Comparison of ENCODE assay signal across 23 cellular contexts in genomic region chr10:86708783-86709778, GRCh38. TPM values are rescaled to one million over a fixed set of nuclear protein-coding genes. Genes with fewer than 3 reads are reported as not detected.
A peak's percentile ranks its signal among the peaks of the same experiment; 100 is the strongest.
DNase-seq lines count a peak whose midpoint lies in the region; ATAC-seq, FAIRE-seq and TF ChIP-seq lines count a peak whose summit lies in the region.
"Had no signal": no experiment of that assay in that cellular context is flagged by ENCODE, and none has a peak within 500 bp of the region (broad histone marks: within the 10 kb centered on the region; RNA-seq: fewer than 3 reads in every experiment).

No MANE protein-coding gene starts in this region.

- TF ChIP-seq CTCF in chondrocyte (IDR thresholded peaks at IDR 0.05): no peak

- no peaks in the 10 kb centered on the region for H3K9me3 Mint-ChIP-seq in chondrocyte (ENCODE audit: low read depth)
- no peaks in the 10 kb centered on the region for H3K9me3 Mint-ChIP-seq in naive thymus-derived CD8-positive, alpha-beta T cell
- peaks cover 0 to 1% of the 10 kb centered on the region in 2 donors for H3K9me3 Mint-ChIP-seq in stimulated activated naive B cell treated with anti-CD40 and anti-IgM and Interleukin-4, amounts not matched to agents 10 μg/mL and 1 μg/mL and 100 μg/mL, for 72 hours
- H3K9me3 Mint-ChIP-seq: HFFc6 had no signal

- peak; percentile 19 for DNase-seq in NCI-H2171 treated with DMSO at 0.1 percent for 48 hours (lab: John Stamatoyannopoulos, UW)
- no peak for DNase-seq in NCI-H2171 (lab: John Stamatoyannopoulos, UW)
- DNase-seq in chondrocyte (ENCODE audit: low spot score): peak; percentile 25
- DNase-seq in naive thymus-derived CD8-positive, alpha-beta T cell: no peak
- DNase-seq in stimulated activated naive B cell treated with anti-CD40 and anti-IgM and Interleukin-4, amounts not matched to agents 10 μg/mL and 1 μg/mL and 100 μg/mL, for 72 hours: no peak
- DNase-seq in urothelium cell line (ENCODE audit: low spot score): no peak
- DNase-seq in 8988T: no peak
- DNase-seq: amygdala; cerebellar nuclear complex; HFFc6; hypothalamus; Kasumi-1; NCI-H1092; NCI-H69; OCI-M1; stimulated activated CD4-positive, alpha-beta T cell treated with anti-CD3 and anti-CD28 coated beads, Interleukin-2, amount 100 ng/mL, for 48 hours had no signal

- peaks cover 24% of the 10 kb centered on the region for H3K4me1 Mint-ChIP-seq in chondrocyte (ENCODE audit: low read depth)
- peaks cover 4 to 21% (median 17%) of the 10 kb centered on the region in 4 donors for H3K4me1 Mint-ChIP-seq in naive thymus-derived CD8-positive, alpha-beta T cell
- peaks cover 10 to 14% of the 10 kb centered on the region in 2 donors for H3K4me1 Mint-ChIP-seq in stimulated activated naive B cell treated with anti-CD40 and anti-IgM and Interleukin-4, amounts not matched to agents 10 μg/mL and 1 μg/mL and 100 μg/mL, for 72 hours

- ATAC-seq in naive thymus-derived CD8-positive, alpha-beta T cell: no peak
- no peak for ATAC-seq in stimulated activated naive B cell treated with anti-CD40 and anti-IgM and Interleukin-4, amounts not matched to agents 10 μg/mL and 1 μg/mL and 100 μg/mL, for 72 hours (replicated peaks)
- ATAC-seq in HG03469 (IDR thresholded peaks at IDR 0.05; ENCODE audit: unreplicated experiment): no peak
- ATAC-seq: A549; activated CD4-positive, CD25-positive, alpha-beta regulatory T cell treated with anti-CD3 and anti-CD28 coated beads, Interleukin-2, amount 50 U/mL, for 24 hours had no signal

- H3K27me3 Mint-ChIP-seq in chondrocyte (ENCODE audit: low read depth): no peaks in the 10 kb centered on the region
- H3K27me3 Mint-ChIP-seq in naive thymus-derived CD8-positive, alpha-beta T cell: no peaks in the 10 kb centered on the region
- H3K27me3 Mint-ChIP-seq in stimulated activated naive B cell treated with anti-CD40 and anti-IgM and Interleukin-4, amounts not matched to agents 10 μg/mL and 1 μg/mL and 100 μg/mL, for 72 hours: no peaks in the 10 kb centered on the region

- H3K27ac Mint-ChIP-seq in chondrocyte (ENCODE audit: unreplicated experiment): peak overlapping the region; percentile 41
- peak overlapping the region in 8 of 10 donors; percentile 35 to 97 (median 84) for H3K27ac Mint-ChIP-seq in naive thymus-derived CD8-positive, alpha-beta T cell
- H3K27ac Mint-ChIP-seq in stimulated activated naive B cell treated with anti-CD40 and anti-IgM and Interleukin-4, amounts not matched to agents 10 μg/mL and 1 μg/mL and 100 μg/mL, for 72 hours: peak overlapping the region; percentile 20

- POLR2A ChIA-PET in naive thymus-derived CD8-positive, alpha-beta T cell (lab: Charles Lee): no interaction called here

- H3K4me3 Mint-ChIP-seq in chondrocyte (ENCODE audit: unreplicated experiment): no peak overlapping the region
- H3K4me3 Mint-ChIP-seq in naive thymus-derived CD8-positive, alpha-beta T cell: peak overlapping the region in 1 of 10 donors; percentile 11
- no peak overlapping the region for H3K4me3 Mint-ChIP-seq in stimulated activated naive B cell treated with anti-CD40 and anti-IgM and Interleukin-4, amounts not matched to agents 10 μg/mL and 1 μg/mL and 100 μg/mL, for 72 hours
- H3K4me3 Mint-ChIP-seq: HFFc6 had no signal

- H3K36me3 Mint-ChIP-seq in chondrocyte (ENCODE audit: low read depth): no peaks in the 10 kb centered on the region
- H3K36me3 Mint-ChIP-seq in naive thymus-derived CD8-positive, alpha-beta T cell: no peaks in the 10 kb centered on the region
- peaks cover 0 to 2% of the 10 kb centered on the region in 2 donors for H3K36me3 Mint-ChIP-seq in stimulated activated naive B cell treated with anti-CD40 and anti-IgM and Interleukin-4, amounts not matched to agents 10 μg/mL and 1 μg/mL and 100 μg/mL, for 72 hours

- no peak for FAIRE-seq in urothelium cell line (lab: Jason Lieb, UNC)
- FAIRE-seq: A549, HTR-8/SVneo, kidney had no signal

RNA-seq across cellular contexts. Expression of gene LDB3, which starts 40.8 kb away (rescaled TPM):
- 4.0 to 22.7 TPM (median 21.5 TPM) in 3 replicates for total RNA-seq in chondrocyte
- under 1 TPM; 0.08 to 0.29 TPM for total RNA-seq in naive thymus-derived CD8-positive, alpha-beta T cell
- polyA plus RNA-seq in naive thymus-derived CD8-positive, alpha-beta T cell: not detected

RNA-seq across cellular contexts. Expression of gene BMPR1A, which starts 47.3 kb away (rescaled TPM):
- 67.2 to 79.7 TPM (median 74.2 TPM) in 3 replicates for total RNA-seq in chondrocyte
- total RNA-seq in naive thymus-derived CD8-positive, alpha-beta T cell: 10 to 100 TPM; 10.4 to 11.0 TPM
- polyA plus RNA-seq in naive thymus-derived CD8-positive, alpha-beta T cell: 1 to 10 TPM; 1.1 to 5.2 (median 2.2) TPM

RNA-seq across cellular contexts. Expression of gene OPN4, which starts 54.7 kb away (rescaled TPM):
- total RNA-seq in chondrocyte: not detected in 3 replicates
- not detected for total RNA-seq in naive thymus-derived CD8-positive, alpha-beta T cell
- not detected for polyA plus RNA-seq in naive thymus-derived CD8-positive, alpha-beta T cell
- total RNA-seq: HFFc6; kidney; SJSA1; T-helper 2 cell treated with Interferon-gamma antibody and Interleukin-4, amounts not matched to agents 100 ng/mL and 5 ng/mL, for 36 hours had no signal
- polyA plus RNA-seq: A549 had no signal

Comparison
In these comparisons a context has a peak if more than half of its experiments do, and no peak if none do; other contexts are left out.
1. DNase-seq: peak in NCI-H2171 treated with DMSO at 0.1 percent for 48 hours (single experiment) and chondrocyte (single experiment); none in NCI-H2171 (single experiment), naive thymus-derived CD8-positive, alpha-beta T cell (0 of 10), stimulated activated naive B cell treated with anti-CD40 and anti-IgM and Interleukin-4, amounts not matched to agents 10 μg/mL and 1 μg/mL and 100 μg/mL, for 72 hours (single experiment), urothelium cell line (single experiment) and 8988T (single experiment).
2. H3K27ac Mint-ChIP-seq: peak in every context shown above with its lines; median percentile 84 in naive thymus-derived CD8-positive, alpha-beta T cell; 41 in chondrocyte; 20 in stimulated activated naive B cell treated with anti-CD40 and anti-IgM and Interleukin-4, amounts not matched to agents 10 μg/mL and 1 μg/mL and 100 μg/mL, for 72 hours.